Comparison of ENCODE assay signal across 10 cellular contexts in the genomic region with DNA sequence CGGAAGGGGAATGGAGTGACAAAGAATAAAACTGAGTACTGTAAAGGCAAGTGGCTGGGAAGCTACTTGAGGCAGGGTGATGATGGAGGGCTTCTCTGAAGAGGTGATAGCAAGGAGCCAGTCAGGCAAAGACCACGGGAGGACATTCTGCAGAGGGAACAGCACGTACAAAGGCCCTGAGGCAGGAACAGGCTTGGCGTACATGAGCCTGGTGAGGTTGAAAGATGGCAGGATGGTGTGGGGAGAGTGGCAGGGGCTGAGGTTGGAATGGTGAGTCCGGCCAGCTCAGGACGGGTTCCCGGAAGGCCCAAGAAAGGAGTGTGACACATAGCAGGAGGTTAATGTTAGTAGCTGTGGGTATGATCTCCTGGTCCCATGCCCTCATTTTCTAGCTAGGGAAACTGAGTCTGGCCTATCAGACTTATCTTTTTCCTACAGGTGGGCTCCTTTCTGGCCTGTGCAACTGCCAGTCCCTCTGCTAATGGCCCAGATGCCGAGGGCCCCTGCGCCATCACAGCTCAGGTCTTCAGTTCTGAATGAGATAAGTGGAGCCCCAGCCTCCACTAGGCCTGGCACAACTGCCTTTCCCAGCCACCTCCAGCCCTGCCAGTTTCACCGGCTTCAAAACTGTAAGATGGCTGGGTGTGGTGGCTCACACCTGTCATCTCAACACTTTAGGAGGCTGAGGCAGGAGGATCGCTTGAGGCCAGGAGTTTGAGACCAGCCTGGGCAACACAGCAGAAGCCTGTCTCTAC.
DNase-seq lines count a peak whose midpoint lies in the region; ATAC-seq, FAIRE-seq and TF ChIP-seq lines count a peak whose summit lies in the region.
"Had no signal": no experiment of that assay in that cellular context is flagged by ENCODE, and none has a peak within 500 bp of the region (broad histone marks: within the 10 kb centered on the region; RNA-seq: fewer than 3 reads in every experiment).

No MANE protein-coding gene starts in this region.

- H3K9me1 ChIP-seq in IMR-90 (ENCODE audit: insufficient read depth, low read length), result peaks cover 17% of the 10 kb centered on the region

- no peak overlapping the region for H3K14ac ChIP-seq in IMR-90 (replicated peaks; ENCODE audit: low read depth, low read length)
- H3K14ac ChIP-seq in neuronal stem cell (ENCODE audit: low read length), result no peak overlapping the region

- no peak for DNase-seq in IMR-90
- DNase-seq in bronchial epithelial cell (ENCODE audit: low read depth), result no peak
- no peak for DNase-seq in neuronal stem cell (ENCODE audit: low spot score)
- no peak for DNase-seq in stimulated activated CD4-positive, alpha-beta T cell treated with anti-CD3 and anti-CD28 coated beads, Interleukin-15, amount 100 ng/mL, for 24 hours
- no peak for DNase-seq in foreskin melanocyte
- DNase-seq in GF-D8 (lab: John Stamatoyannopoulos, UW), result no peak
- DNase-seq: DMS 273 treated with DMSO at 0.1 percent for 48 hours had no signal

- H2BK15ac ChIP-seq in IMR-90 (ENCODE audit: low read depth, low read length) (no peak overlapping the region; the same call in 2 of the 3 replicates), neuronal stem cell (ENCODE audit: low read length) (no peak overlapping the region)

- H2BK20ac ChIP-seq in IMR-90 (ENCODE audit: low read depth, low read length), result no peak overlapping the region

- H2AK5ac ChIP-seq in IMR-90 (ENCODE audit: low read depth, low read length), result peak overlapping the region; percentile 3; the same call in 1 of the 2 replicates
- no peak overlapping the region for H2AK5ac ChIP-seq in neuronal stem cell (ENCODE audit: low read depth, low read length)

- H3K4me3 ChIP-seq in IMR-90 (ENCODE audit: insufficient read depth, low read depth, low read length) (no peak overlapping the region), bronchial epithelial cell (ENCODE audit: low read depth, low read length) (no peak overlapping the region), neuronal stem cell (ENCODE audit: low read length in 2 of 2) (no peak overlapping the region)
- H3K4me3 ChIP-seq: BLaER1 treated with 17β-estradiol and CSF1 and Interleukin-3, amounts not matched to agents 10 nM and 100 nM; HAP-1 had no signal

- H3K4ac ChIP-seq in IMR-90 (ENCODE audit: low read depth, low read length) (no peak overlapping the region), neuronal stem cell (ENCODE audit: low read length) (no peak overlapping the region)

- intact Hi-C loops in IMR-90 (cut with micrococcal nuclease), result loop anchor here (1.0 to 10.0 kb wide), 4 partner anchors 53 to 463 kb away; no protein-coding TSS in a partner anchor

- H3K36me3 ChIP-seq in IMR-90 (ENCODE audit: control insufficient read depth, insufficient read depth, low read length) (no peaks in the 10 kb centered on the region), bronchial epithelial cell (ENCODE audit: control insufficient read depth, insufficient read depth, low read length) (no peaks in the 10 kb centered on the region), neuronal stem cell (replicated peaks in 1 of 2; ENCODE audit: control insufficient read depth in 2 of 2, insufficient read depth in 2 of 2, low read length in 2 of 2) (no peaks in the 10 kb centered on the region)
- H3K36me3 ChIP-seq: BLaER1 treated with 17β-estradiol and CSF1 and Interleukin-3, amounts not matched to agents 10 nM and 100 nM; HAP-1 had no signal

- in situ Hi-C loops in IMR-90 (cut with MboI; ENCODE audit: low sequenced_read_pairs), result loop anchor here (5.0 kb wide), 1 partner anchor 115 kb away; no protein-coding TSS in a partner anchor

- H2AFZ ChIP-seq in IMR-90 (replicated peaks; ENCODE audit: low read length, poor library complexity) (no peak overlapping the region), neuronal stem cell (ENCODE audit: low read length) (no peak overlapping the region)

- H4K8ac ChIP-seq in IMR-90 (ENCODE audit: low read depth in 2 of 2, low read length in 2 of 2) (no peak overlapping the region), neuronal stem cell (ENCODE audit: low read depth, low read length) (no peak overlapping the region)

- dilution Hi-C loops in IMR-90 (cut with HindIII; ENCODE audit: low sequenced_read_pairs, unreplicated experiment), result no loop called here

- POLR2A ChIA-PET in IMR-90 (lab: Charles Lee; ENCODE audit: unreplicated experiment), result no interaction called here

- BruUV-seq in IMR-90 (replicated peaks; lab: Mats Ljungman, UMichigan), result no TSS peak

- ATAC-seq in IMR-90 (ENCODE audit: low read depth), result no peak
- ATAC-seq in HG02938 (IDR thresholded peaks at IDR 0.05; ENCODE audit: unreplicated experiment), result no peak

- H2BK12ac ChIP-seq in neuronal stem cell (ENCODE audit: low read length), result peak overlapping the region; percentile 35

- H2BK5ac ChIP-seq in IMR-90 (ENCODE audit: low read depth, low read length, poor library complexity, severe bottlenecking) (no peak overlapping the region), neuronal stem cell (ENCODE audit: low read length) (no peak overlapping the region)

- no peak overlapping the region for H2AK9ac ChIP-seq in IMR-90 (replicated peaks; ENCODE audit: low read depth, low read length, poor library complexity)

- H3K4me1 ChIP-seq in IMR-90 (ENCODE audit: control insufficient read depth, insufficient read depth, low read length), result peaks cover 10% of the 10 kb centered on the region; the same call in 1 of the 2 replicates
- peaks cover 0 to 8% of the 10 kb centered on the region in 2 donors for H3K4me1 ChIP-seq in neuronal stem cell (ENCODE audit: control insufficient read depth in 2 of 2, insufficient read depth in 1 of 2, low read depth in 1 of 2, low read length in 2 of 2)
- H3K4me1 ChIP-seq: HAP-1 had no signal

- H3K27ac ChIP-seq in IMR-90 (ENCODE audit: insufficient read depth, low read length), result no peak overlapping the region
- no peak overlapping the region for H3K27ac ChIP-seq in neuronal stem cell (replicated peaks; ENCODE audit: low read length)
- H3K27ac ChIP-seq: BLaER1 treated with 17β-estradiol and CSF1 and Interleukin-3, amounts not matched to agents 10 nM and 100 nM had no signal

- H3K23ac ChIP-seq in IMR-90 (ENCODE audit: low read depth, low read length) (no peak overlapping the region), neuronal stem cell (ENCODE audit: low read depth, low read length, poor library complexity) (no peak overlapping the region)

- H3K56ac ChIP-seq in IMR-90 (ENCODE audit: extremely low read depth, insufficient read depth, low read length), result no peak overlapping the region

- H3K9ac ChIP-seq in IMR-90 (ENCODE audit: low read depth, low read length) (no peak overlapping the region), neuronal stem cell (ENCODE audit: low read depth, low read length, poor library complexity) (no peak overlapping the region)
- H3K9ac ChIP-seq: BLaER1 treated with 17β-estradiol and CSF1 and Interleukin-3, amounts not matched to agents 10 nM and 100 nM had no signal

- no peak for TF ChIP-seq POLR2A in IMR-90 (IDR thresholded peaks at IDR 0.05; ENCODE audit: low read depth, low read length)

- peaks cover 12% of the 10 kb centered on the region; the same call in 1 of the 2 replicates for H3K27me3 ChIP-seq in IMR-90 (ENCODE audit: control insufficient read depth, insufficient read depth, low read length)
- no peaks in the 10 kb centered on the region for H3K27me3 ChIP-seq in bronchial epithelial cell (ENCODE audit: control insufficient read depth, insufficient read depth, low read length)
- peaks cover 0 to 29% (median 0%) of the 10 kb centered on the region in 3 experiments for H3K27me3 ChIP-seq in neuronal stem cell (ENCODE audit: control insufficient read depth in 3 of 3, insufficient read depth in 3 of 3, low read depth in 1 of 3, low read length in 3 of 3)
- H3K27me3 ChIP-seq: BLaER1 treated with 17β-estradiol and CSF1 and Interleukin-3, amounts not matched to agents 10 nM and 100 nM had no signal

- TF ChIP-seq CTCF in IMR-90 (conservative IDR thresholded peaks at IDR 0.05; ENCODE audit: low read depth, low read length), result no peak
- TF ChIP-seq CTCF in bronchial epithelial cell (IDR thresholded peaks at IDR 0.05; ENCODE audit: insufficient read depth, low read length, severe bottlenecking), result no peak

- H3K79me1 ChIP-seq in IMR-90 (ENCODE audit: low read depth in 1 of 2, low read length in 2 of 2), result no peaks in the 10 kb centered on the region
- H3K79me1 ChIP-seq in neuronal stem cell (ENCODE audit: low read depth, low read length), result peaks cover 2% of the 10 kb centered on the region

- H3K9me3 ChIP-seq in IMR-90 (ENCODE audit: control insufficient read depth, insufficient read depth, low read length) (no peaks in the 10 kb centered on the region), neuronal stem cell (replicated peaks in 1 of 2; ENCODE audit: control insufficient read depth in 2 of 2, insufficient read depth in 1 of 2, low read depth in 1 of 2, low read length in 2 of 2) (no peaks in the 10 kb centered on the region)
- H3K9me3 ChIP-seq: BLaER1 treated with 17β-estradiol and CSF1 and Interleukin-3, amounts not matched to agents 10 nM and 100 nM; HAP-1 had no signal

- no peak overlapping the region for H4K91ac ChIP-seq in IMR-90 (ENCODE audit: insufficient read depth, low read depth, low read length)
- H4K91ac ChIP-seq in neuronal stem cell (ENCODE audit: low read depth, low read length, poor library complexity), result no peak overlapping the region

- no peak for TF ChIP-seq RAD21 in IMR-90 (IDR thresholded peaks at IDR 0.05; ENCODE audit: low read length)

- CTCF ChIA-PET in IMR-90 (lab: Yijun Ruan, JAX), result interaction anchor here (0.6 to 1.6 kb wide), 7 partner anchors 10 to 116 kb away, joined by 3 to 11 read pairs (median 3); no protein-coding TSS in a partner anchor

- H4K5ac ChIP-seq in IMR-90 (ENCODE audit: low read depth, low read length), result no peak overlapping the region

- peaks cover 4% of the 10 kb centered on the region for H4K20me1 ChIP-seq in IMR-90 (ENCODE audit: insufficient read depth, low read length)
- H4K20me1 ChIP-seq: BLaER1 treated with 17β-estradiol and CSF1 and Interleukin-3, amounts not matched to agents 10 nM and 100 nM had no signal

- 86% methylated on average over 4 of the region's 11 CpGs; no CpG with 5 or more reads in 1 of the 2 experiments for WGBS in IMR-90 (ENCODE audit: extremely low coverage in 2 of 2, insufficient read length in 1 of 2), 2 experiments
- no CpG with 5 or more reads among the region's 11 CpGs for WGBS in neuronal stem cell (ENCODE audit: extremely low coverage in 2 of 2, insufficient read length in 2 of 2, insufficient replicate concordance in 1 of 2), 2 donors

- FAIRE-seq in bronchial epithelial cell (lab: Jason Lieb, UNC), result peak; percentile 28

- H3K18ac ChIP-seq in IMR-90 (ENCODE audit: low read depth, low read length) (no peak overlapping the region), neuronal stem cell (ENCODE audit: low read length) (peak overlapping the region; percentile 15)

- H3K4me2 ChIP-seq in IMR-90 (ENCODE audit: low read depth, low read length), result no peak overlapping the region
- H3K4me2 ChIP-seq in neuronal stem cell (ENCODE audit: insufficient read depth, low read length, poor library complexity, severe bottlenecking), result no peak overlapping the region
- H3K4me2 ChIP-seq: BLaER1 treated with 17β-estradiol and CSF1 and Interleukin-3, amounts not matched to agents 10 nM and 100 nM had no signal

- no peak overlapping the region for H2BK120ac ChIP-seq in IMR-90 (ENCODE audit: low read depth, low read length)
- H2BK120ac ChIP-seq in neuronal stem cell (ENCODE audit: low read depth, low read length), result no peak overlapping the region
